In genomic region chr6:52507557-52508260, GRCh38 we compare ENCODE assay signal across 14 cellular contexts.
DNase-seq lines count a peak whose midpoint lies in the region; ATAC-seq, FAIRE-seq and TF ChIP-seq lines count a peak whose summit lies in the region.
"Had no signal": no experiment of that assay in that cellular context is flagged by ENCODE, and none has a peak within 500 bp of the region (broad histone marks: within the 10 kb centered on the region; RNA-seq: fewer than 3 reads in every experiment).

No MANE protein-coding gene starts in this region.

- H3K27ac ChIP-seq in mammary epithelial cell (ENCODE audit: insufficient read depth, low read depth, low read length), result no peak overlapping the region
- peak overlapping the region; percentile 94 for H3K27ac ChIP-seq in osteoblast (ENCODE audit: low read depth, low read length)
- H3K27ac ChIP-seq in WERI-Rb-1, result no peak overlapping the region

- H2AFZ ChIP-seq in mammary epithelial cell (ENCODE audit: low read depth, low read length), result no peak overlapping the region
- H2AFZ ChIP-seq in osteoblast (ENCODE audit: low read length), result no peak overlapping the region

- peaks cover 4% of the 10 kb centered on the region; the same call in 1 of the 2 replicates for H3K36me3 ChIP-seq in Caco-2 (ENCODE audit: control insufficient read depth, insufficient read depth, low read length)
- peaks cover 9% of the 10 kb centered on the region for H3K36me3 ChIP-seq in mammary epithelial cell (ENCODE audit: insufficient read depth, low read length)
- H3K36me3 ChIP-seq in osteoblast (ENCODE audit: insufficient read depth, low read length), result peaks cover 87% of the 10 kb centered on the region
- H3K36me3 ChIP-seq in WERI-Rb-1, result peaks cover 74% of the 10 kb centered on the region

- H3K4me2 ChIP-seq in mammary epithelial cell (ENCODE audit: insufficient read depth, low read depth, low read length), result no peak overlapping the region
- H3K4me2 ChIP-seq in osteoblast (ENCODE audit: insufficient read depth, low read length), result no peak overlapping the region

- CTCF ChIA-PET in Caco-2 (lab: Charles Lee) (no interaction called here), mammary epithelial cell (lab: Charles Lee; ENCODE audit: low non-redundant PET) (no interaction called here)

- no peak overlapping the region for H3K9ac ChIP-seq in mammary epithelial cell (ENCODE audit: insufficient read depth, low read length)

- no peaks in the 10 kb centered on the region for H3K4me1 Mint-ChIP-seq in Caco-2 (ENCODE audit: low read depth, unreplicated experiment)

- no peak for ATAC-seq in GM18858 (IDR thresholded peaks at IDR 0.05; ENCODE audit: unreplicated experiment)
- no peak for ATAC-seq in GM21526 (IDR thresholded peaks at IDR 0.05; ENCODE audit: low FRiP score, unreplicated experiment)
- ATAC-seq: CD8-positive, alpha-beta T cell had no signal

- no peaks in the 10 kb centered on the region for H3K27me3 Mint-ChIP-seq in Caco-2 (ENCODE audit: insufficient read depth, unreplicated experiment)

- POLR2A ChIA-PET in Caco-2 (lab: Charles Lee), result no interaction called here

- no peak overlapping the region for H3K4me3 Mint-ChIP-seq in Caco-2 (ENCODE audit: unreplicated experiment)
- H3K4me3 Mint-ChIP-seq: CD8-positive, alpha-beta T cell had no signal

- no peaks in the 10 kb centered on the region for H4K20me1 ChIP-seq in mammary epithelial cell (ENCODE audit: insufficient read depth, low read length)
- H4K20me1 ChIP-seq in osteoblast (ENCODE audit: insufficient read depth, low read length), result no peaks in the 10 kb centered on the region

- DNase-seq in Caco-2 (no peak), HTR-8/SVneo (ENCODE audit: insufficient read length, low spot score) (peak; percentile 60), mammary epithelial cell (peak; percentile 39), osteoblast (ENCODE audit: insufficient read length, low spot score, missing footprints) (peak; percentile 90), SIG-M5 treated with dmso at 0.1 percent for 504 hours (lab: John Stamatoyannopoulos, UW; ENCODE audit: unreplicated experiment) (no peak), WERI-Rb-1 (no peak)
- DNase-seq: activated CD4-positive, CD25-positive, alpha-beta regulatory T cell; aorta; CD8-positive, alpha-beta T cell; NCI-H1105 treated with DMSO at 0.1 percent for 48 hours; NCI-H526 treated with DMSO at 0.1 percent for 48 hours; occipital lobe had no signal

- intact Hi-C loops in Caco-2 (cut with micrococcal nuclease; ENCODE audit: unreplicated experiment) (no loop called here), mammary epithelial cell (cut with micrococcal nuclease) (no loop called here)

- 95% methylated on average over 3 of the region's 3 CpGs for WGBS in mammary epithelial cell (ENCODE audit: low coverage, missing lambda C conversion rate)

- FAIRE-seq in HTR-8/SVneo (lab: Jason Lieb, UNC), result no peak

- H3K4me1 ChIP-seq in Caco-2 (peaks cover 5% of the 10 kb centered on the region; the same call in 1 of the 2 replicates), mammary epithelial cell (ENCODE audit: insufficient read depth, low read length) (peaks cover 58% of the 10 kb centered on the region), osteoblast (ENCODE audit: insufficient read depth, low read length) (peaks cover 75% of the 10 kb centered on the region)

- TF ChIP-seq CTCF in Caco-2 (IDR thresholded peaks at IDR 0.05; ENCODE audit: insufficient read depth in 1 of 2, low read depth in 1 of 2, low read length in 1 of 2, severe bottlenecking in 1 of 2, unreplicated experiment in 1 of 2) (no peak), mammary epithelial cell (conservative IDR thresholded peaks at IDR 0.05 in 1 of 2, IDR thresholded peaks at IDR 0.05 in 1 of 2; ENCODE audit: extremely low read depth in 1 of 2, insufficient read depth in 1 of 2, low read depth in 1 of 2, low read length in 2 of 2) (no peak), osteoblast (IDR thresholded peaks at IDR 0.05; ENCODE audit: extremely low read depth, low read depth, low read length) (no peak), WERI-Rb-1 (IDR thresholded peaks at IDR 0.05; ENCODE audit: low read depth, low read length) (no peak)

- H3K4me3 ChIP-seq in Caco-2 (ENCODE audit: low read depth, low read length) (no peak overlapping the region), mammary epithelial cell (replicated peaks in 1 of 3; ENCODE audit: insufficient read depth in 1 of 3, low read depth in 2 of 3, low read length in 3 of 3) (no peak overlapping the region), osteoblast (ENCODE audit: insufficient read depth, low read length) (no peak overlapping the region), WERI-Rb-1 (ENCODE audit: low read depth, low read length) (no peak overlapping the region)

- in situ Hi-C loops in mammary epithelial cell (cut with MboI; ENCODE audit: low sequenced_read_pairs in 2 of 2), result no loop called here

- H3K9me3 Mint-ChIP-seq in Caco-2 (ENCODE audit: unreplicated experiment), result no peaks in the 10 kb centered on the region
- H3K9me3 Mint-ChIP-seq: CD8-positive, alpha-beta T cell had no signal

- dilution Hi-C loops in mammary epithelial cell (cut with HindIII; ENCODE audit: low sequenced_read_pairs), result no loop called here

- no TSS peak for BruUV-seq in Caco-2 (replicated peaks; lab: Mats Ljungman, UMichigan)
- no TSS peak for BruUV-seq in mammary epithelial cell (replicated peaks; lab: Mats Ljungman, UMichigan)

- no peaks in the 10 kb centered on the region for H3K27me3 ChIP-seq in Caco-2 (replicated peaks; ENCODE audit: control insufficient read depth, insufficient read depth, low read length)
- no peaks in the 10 kb centered on the region for H3K27me3 ChIP-seq in mammary epithelial cell (ENCODE audit: insufficient read depth, low read length)
- H3K27me3 ChIP-seq in osteoblast (ENCODE audit: insufficient read depth, low read length), result no peaks in the 10 kb centered on the region
- H3K27me3 ChIP-seq in WERI-Rb-1 (ENCODE audit: insufficient read depth, low read depth, severe bottlenecking), result no peaks in the 10 kb centered on the region

- H3K36me3 Mint-ChIP-seq in Caco-2 (ENCODE audit: insufficient read depth, unreplicated experiment), result peaks cover 72% of the 10 kb centered on the region

- no peaks in the 10 kb centered on the region for H3K79me2 ChIP-seq in mammary epithelial cell (ENCODE audit: insufficient read depth, low read length)
- H3K79me2 ChIP-seq in osteoblast (ENCODE audit: insufficient read depth, low read length), result peaks cover 30% of the 10 kb centered on the region

- peak overlapping the region; percentile 61 for H3K27ac Mint-ChIP-seq in Caco-2 (ENCODE audit: unreplicated experiment)
- H3K27ac Mint-ChIP-seq: CD8-positive, alpha-beta T cell had no signal

- H3K9me3 ChIP-seq in Caco-2 (no peaks in the 10 kb centered on the region), mammary epithelial cell (replicated peaks; ENCODE audit: insufficient read depth, low read length) (no peaks in the 10 kb centered on the region), osteoblast (ENCODE audit: low read depth, low read length) (no peaks in the 10 kb centered on the region), WERI-Rb-1 (ENCODE audit: severe bottlenecking) (no peaks in the 10 kb centered on the region)

Comparison
In these comparisons a context has a peak if more than half of its experiments do, and no peak if none do; other contexts are left out.
1. DNase-seq: peak in HTR-8/SVneo (single experiment), mammary epithelial cell (single experiment) and osteoblast (single experiment); none in Caco-2 (0 of 2), SIG-M5 treated with dmso at 0.1 percent for 504 hours (single experiment) and WERI-Rb-1 (single experiment).